ENCODE assay signal across 15 cellular contexts in genomic region chr6:44339301-44339700, GRCh38. TPM values are rescaled to one million over a fixed set of nuclear protein-coding genes. Genes with fewer than 3 reads are reported as not detected.
A peak's percentile ranks its signal among the peaks of the same experiment; 100 is the strongest.
DNase-seq lines count a peak whose midpoint lies in the region; ATAC-seq, FAIRE-seq and TF ChIP-seq lines count a peak whose summit lies in the region.
"Had no signal": no experiment of that assay in that cellular context is flagged by ENCODE, and none has a peak within 500 bp of the region (broad histone marks: within the 10 kb centered on the region; RNA-seq: fewer than 3 reads in every experiment).

No MANE protein-coding gene starts in this region.

- H3K36me3 ChIP-seq in heart right ventricle (no peaks in the 10 kb centered on the region), pancreas (no peaks in the 10 kb centered on the region)
- H3K36me3 ChIP-seq: BLaER1 treated with 17β-estradiol and CSF1 and Interleukin-3, amounts not matched to agents 10 nM and 100 nM; Peyer's patch had no signal

- H3K27me3 ChIP-seq in heart right ventricle: peaks cover 0 to 39% (median 13%) of the 10 kb centered on the region in 7 donors
- H3K27me3 ChIP-seq in pancreas: no peaks in the 10 kb centered on the region
- H3K27me3 ChIP-seq: Peyer's patch had no signal

- no peak for TF ChIP-seq CTCF in heart right ventricle (IDR thresholded peaks at IDR 0.05)
- no peak for TF ChIP-seq CTCF in pancreas (IDR thresholded peaks at IDR 0.05)

- DNase-seq in left cardiac atrium (peak; percentile 37), heart right ventricle (no peak), dermis microvascular lymphatic vessel endothelial cell (ENCODE audit: low read depth in 2 of 2) (peak; percentile 45 to 73), pancreas (peak in 4 of 6 donors; percentile 13 to 42 (median 20)), NCI-H128 (lab: John Stamatoyannopoulos, UW; ENCODE audit: unreplicated experiment) (no peak)
- DNase-seq in activated naive CD8-positive, alpha-beta T cell treated with anti-CD3 and anti-CD28 coated beads, Interleukin-2, amount 50 U/mL, for 24 hours: no peak
- DNase-seq: DMS 273 treated with DMSO at 0.1 percent for 48 hours, NCI-H2227 treated with DMSO at 0.1 percent for 48 hours, Peyer's patch, Right ventricle myocardium superior had no signal

- H3K4me3 ChIP-seq in heart right ventricle: no peak overlapping the region
- H3K4me3 ChIP-seq in pancreas: no peak overlapping the region
- H3K4me3 ChIP-seq: BLaER1 treated with 17β-estradiol and CSF1 and Interleukin-3, amounts not matched to agents 10 nM and 100 nM; GM12878; GM23248; Peyer's patch had no signal

- H3K36me3 Mint-ChIP-seq in activated naive CD8-positive, alpha-beta T cell treated with anti-CD3 and anti-CD28 coated beads, Interleukin-2, amount 50 U/mL, for 24 hours (ENCODE audit: low read depth): no peaks in the 10 kb centered on the region

- ATAC-seq in left cardiac atrium (no peak), heart right ventricle (no peak), pancreas (peak; percentile 48 to 75 (median 66))
- ATAC-seq in activated naive CD8-positive, alpha-beta T cell treated with anti-CD3 and anti-CD28 coated beads, Interleukin-2, amount 50 U/mL, for 24 hours: no peak
- no peak for ATAC-seq in activated CD4-positive, CD25-positive, alpha-beta regulatory T cell treated with anti-CD3 and anti-CD28 coated beads, Interleukin-2, amount 50 U/mL, for 24 hours

- FAIRE-seq in pancreas (lab: Jason Lieb, UNC): no peak
- FAIRE-seq: A204.1 had no signal

- intact Hi-C loops in left cardiac atrium (cut with DNase I): loop anchor here (2.0 to 10.0 kb wide), 4 partner anchors 70 to 242 kb away; partner anchors contain the start of gene CAPN11 (in 1 of the 2)
- intact Hi-C loops in heart right ventricle (cut with DNase I): loop anchor here (2.0 to 10.0 kb wide), 9 partner anchors 70 to 244 kb away; partner anchors contain the start of genes CAPN11 (in 2 of the 10) and NFKBIE (in 1 of the 10)
- intact Hi-C loops in pancreas (cut with DNase I): loop anchor here in 1 of 3 donors (5.0 to 10.0 kb wide), 2 partner anchors 72 to 164 kb away; partner anchors contain the start of gene NFKBIE

- H3K9me3 ChIP-seq in heart right ventricle: no peaks in the 10 kb centered on the region
- no peaks in the 10 kb centered on the region for H3K9me3 ChIP-seq in pancreas
- H3K9me3 ChIP-seq: BLaER1 treated with 17β-estradiol and CSF1 and Interleukin-3, amounts not matched to agents 10 nM and 100 nM; Peyer's patch had no signal

- peaks cover 3% of the 10 kb centered on the region for H3K4me1 Mint-ChIP-seq in activated naive CD8-positive, alpha-beta T cell treated with anti-CD3 and anti-CD28 coated beads, Interleukin-2, amount 50 U/mL, for 24 hours

- H3K27ac ChIP-seq in heart right ventricle (no peak overlapping the region), pancreas (peak overlapping the region in 1 of 4 donors; percentile 17)
- H3K27ac ChIP-seq: GM23248, Peyer's patch had no signal

- H3K27me3 Mint-ChIP-seq in activated naive CD8-positive, alpha-beta T cell treated with anti-CD3 and anti-CD28 coated beads, Interleukin-2, amount 50 U/mL, for 24 hours: peaks cover 29% of the 10 kb centered on the region

- 76 to 78% methylated on average over 5 of the region's 5 CpGs for WGBS in heart right ventricle, 2 donors
- 66 to 70% methylated on average over 5 of the region's 5 CpGs for WGBS in pancreas, 2 donors

- H3K9me3 Mint-ChIP-seq in activated naive CD8-positive, alpha-beta T cell treated with anti-CD3 and anti-CD28 coated beads, Interleukin-2, amount 50 U/mL, for 24 hours: no peaks in the 10 kb centered on the region

- peaks cover 0 to 13% (median 5%) of the 10 kb centered on the region in 9 donors for H3K4me1 ChIP-seq in heart right ventricle
- peaks cover 0 to 3% (median 0%) of the 10 kb centered on the region in 3 donors for H3K4me1 ChIP-seq in pancreas

- no peak overlapping the region for H3K27ac Mint-ChIP-seq in activated naive CD8-positive, alpha-beta T cell treated with anti-CD3 and anti-CD28 coated beads, Interleukin-2, amount 50 U/mL, for 24 hours

- no peak overlapping the region for H3K4me3 Mint-ChIP-seq in activated naive CD8-positive, alpha-beta T cell treated with anti-CD3 and anti-CD28 coated beads, Interleukin-2, amount 50 U/mL, for 24 hours

RNA-seq across cellular contexts. Expression of gene SPATS1, which starts 3.1 kb away (rescaled TPM):
- total RNA-seq in left cardiac atrium: not detected
- total RNA-seq in heart right ventricle: not detected
- polyA plus RNA-seq in heart right ventricle: not detected
- total RNA-seq in dermis microvascular lymphatic vessel endothelial cell: not detected in 2 replicates
- total RNA-seq in pancreas: under 1 TPM in 1 of 6 donors, not detected in 5; 0.18 TPM
- polyA plus RNA-seq in pancreas: under 1 TPM in 1 of 2 donors, not detected in 1; 0.19 TPM
- total RNA-seq: GM12878, GM23248, Peyer's patch, Right ventricle myocardium superior had no signal
- polyA plus RNA-seq: GM23248 had no signal

RNA-seq across cellular contexts. Expression of gene AARS2, which starts 26.2 kb away (rescaled TPM):
- 1 to 10 TPM; 8.2 to 9.6 TPM for total RNA-seq in left cardiac atrium
- 10 to 100 TPM in 1 of 10 donors, 1 to 10 TPM in 9; 7.0 to 10.9 (median 8.5) TPM for total RNA-seq in heart right ventricle
- polyA plus RNA-seq in heart right ventricle: 1 to 10 TPM; 4.7 to 6.5 TPM
- 10.7 and 12.6 TPM in 2 replicates for total RNA-seq in dermis microvascular lymphatic vessel endothelial cell
- total RNA-seq in pancreas: 1 to 10 TPM; 3.6 to 7.4 (median 4.8) TPM
- 1 to 10 TPM; 5.7 to 8.7 TPM for polyA plus RNA-seq in pancreas

RNA-seq across cellular contexts. Expression of gene CDC5L, which starts 48.2 kb away (rescaled TPM):
- total RNA-seq in left cardiac atrium (10 to 100 TPM; 17.8 to 19.1 TPM), heart right ventricle (10 to 100 TPM; 17.5 to 26.5 (median 20.9) TPM), dermis microvascular lymphatic vessel endothelial cell (14.0 and 15.4 TPM in 2 replicates), pancreas (10 to 100 TPM in 2 of 6 donors, 1 to 10 TPM in 4; 6.4 to 11.4 (median 8.6) TPM)
- polyA plus RNA-seq in heart right ventricle (1 to 10 TPM; 5.4 to 9.3 TPM), pancreas (1 to 10 TPM; 2.9 to 6.0 TPM)

Comparison
In these comparisons a context has a peak if more than half of its experiments do, and no peak if none do; other contexts are left out.
1. DNase-seq: peak in left cardiac atrium (single experiment), dermis microvascular lymphatic vessel endothelial cell (2 of 2) and pancreas (4 of 6); none in heart right ventricle (0 of 2), activated naive CD8-positive, alpha-beta T cell treated with anti-CD3 and anti-CD28 coated beads, Interleukin-2, amount 50 U/mL, for 24 hours (single experiment) and NCI-H128 (single experiment).
2. ATAC-seq: peak in pancreas (4 of 4); none in left cardiac atrium (0 of 2), heart right ventricle (0 of 8), activated naive CD8-positive, alpha-beta T cell treated with anti-CD3 and anti-CD28 coated beads, Interleukin-2, amount 50 U/mL, for 24 hours (single experiment) and activated CD4-positive, CD25-positive, alpha-beta regulatory T cell treated with anti-CD3 and anti-CD28 coated beads, Interleukin-2, amount 50 U/mL, for 24 hours (0 of 2).